23 cellular contexts compared by ENCODE assay signal in genomic region chr5:29795253-29795652, GRCh38.
"Had no signal": no experiment of that assay in that cellular context is flagged by ENCODE, and none has a peak within 500 bp of the region (broad histone marks: within the 10 kb centered on the region; RNA-seq: fewer than 3 reads in every experiment).

No MANE protein-coding gene starts in this region.

- H3K9me3 Mint-ChIP-seq: activated CD4-positive, alpha-beta memory T cell treated with anti-CD3 and anti-CD28 coated beads, Interleukin-2, amount 10 ng/mL, durations not matched to agents 7 days and 5 days; activated naive CD4-positive, alpha-beta T cell treated with anti-CD3 and anti-CD28 coated beads, Interleukin-2, amount 50 U/mL, for 24 hours; activated T-cell treated with anti-CD3 and anti-CD28 coated beads, Interleukin-2, amount 50 U/mL, for 72 hours; type B pancreatic cell had no signal

- H3K27ac ChIP-seq: brain microvascular endothelial cell, esophagus muscularis mucosa, neutrophil, ovary, prostate gland, thoracic aorta, vagina, VCaP had no signal

- H3K9me3 ChIP-seq: esophagus muscularis mucosa, neutrophil, ovary, prostate gland, thoracic aorta, vagina had no signal

- H3K36me3 Mint-ChIP-seq: activated naive CD4-positive, alpha-beta T cell treated with anti-CD3 and anti-CD28 coated beads, Interleukin-2, amount 50 U/mL, for 24 hours; natural killer cell treated with Interleukin-12 subunit alpha and Interleukin-12 subunit beta and Interleukin-15 and Interleukin-18, amount 100 ng/mL, for 72 hours; type B pancreatic cell had no signal

- H3K4me3 ChIP-seq: esophagus muscularis mucosa, ovary, prostate gland, thoracic aorta, vagina had no signal

- H3K4me1 ChIP-seq: esophagus muscularis mucosa, prostate gland, vagina had no signal

- H3K27me3 Mint-ChIP-seq: activated CD4-positive, alpha-beta memory T cell treated with anti-CD3 and anti-CD28 coated beads, Interleukin-2, amount 10 ng/mL, durations not matched to agents 7 days and 5 days; activated CD4-positive, alpha-beta T cell treated with anti-CD3 and anti-CD28 coated beads, Interleukin-2, amount 10 ng/mL, durations not matched to agents 24 days and 14 days; activated naive CD4-positive, alpha-beta T cell treated with anti-CD3 and anti-CD28 coated beads, Interleukin-2, amount 50 U/mL, for 24 hours; natural killer cell treated with Interleukin-12 subunit alpha and Interleukin-12 subunit beta and Interleukin-15 and Interleukin-18, amount 100 ng/mL, for 72 hours; type B pancreatic cell had no signal

- H3K4me1 Mint-ChIP-seq: activated CD4-positive, alpha-beta memory T cell treated with anti-CD3 and anti-CD28 coated beads, Interleukin-2, amount 10 ng/mL, durations not matched to agents 7 days and 5 days; activated CD4-positive, alpha-beta T cell treated with anti-CD3 and anti-CD28 coated beads, Interleukin-2, amount 10 ng/mL, durations not matched to agents 24 days and 14 days; activated naive CD4-positive, alpha-beta T cell treated with anti-CD3 and anti-CD28 coated beads, Interleukin-2, amount 50 U/mL, for 24 hours had no signal

- ATAC-seq: activated CD4-positive, CD25-positive, alpha-beta regulatory T cell treated with anti-CD3 and anti-CD28 coated beads, Interleukin-2, amount 50 U/mL, for 24 hours; activated T-cell treated with anti-CD3 and anti-CD28 coated beads, Interleukin-2, amount 50 U/mL, for 72 hours; natural killer cell treated with Interleukin-12 subunit alpha and Interleukin-12 subunit beta and Interleukin-15 and Interleukin-18, amount 100 ng/mL, for 72 hours had no signal

- H3K27ac Mint-ChIP-seq: activated CD4-positive, alpha-beta memory T cell treated with anti-CD3 and anti-CD28 coated beads, Interleukin-2, amount 10 ng/mL, durations not matched to agents 7 days and 5 days; activated CD4-positive, alpha-beta T cell treated with anti-CD3 and anti-CD28 coated beads, Interleukin-2, amount 10 ng/mL, durations not matched to agents 24 days and 14 days; activated naive CD4-positive, alpha-beta T cell treated with anti-CD3 and anti-CD28 coated beads, Interleukin-2, amount 50 U/mL, for 24 hours; activated T-cell treated with anti-CD3 and anti-CD28 coated beads, Interleukin-2, amount 50 U/mL, for 72 hours; natural killer cell treated with Interleukin-12 subunit alpha and Interleukin-12 subunit beta and Interleukin-15 and Interleukin-18, amount 100 ng/mL, for 72 hours; type B pancreatic cell had no signal

- H3K4me3 Mint-ChIP-seq: activated CD4-positive, alpha-beta memory T cell treated with anti-CD3 and anti-CD28 coated beads, Interleukin-2, amount 10 ng/mL, durations not matched to agents 7 days and 5 days; activated CD4-positive, alpha-beta T cell treated with anti-CD3 and anti-CD28 coated beads, Interleukin-2, amount 10 ng/mL, durations not matched to agents 24 days and 14 days; activated naive CD4-positive, alpha-beta T cell treated with anti-CD3 and anti-CD28 coated beads, Interleukin-2, amount 50 U/mL, for 24 hours; activated T-cell treated with anti-CD3 and anti-CD28 coated beads, Interleukin-2, amount 50 U/mL, for 72 hours; natural killer cell treated with Interleukin-12 subunit alpha and Interleukin-12 subunit beta and Interleukin-15 and Interleukin-18, amount 100 ng/mL, for 72 hours; type B pancreatic cell had no signal

- DNase-seq: activated CD4-positive, alpha-beta memory T cell treated with anti-CD3 and anti-CD28 coated beads, Interleukin-2, amount 10 ng/mL, durations not matched to agents 7 days and 5 days; activated CD4-positive, alpha-beta T cell treated with anti-CD3 and anti-CD28 coated beads, Interleukin-2, amount 10 ng/mL, durations not matched to agents 24 days and 14 days; activated effector memory CD4-positive, alpha-beta T cell treated with anti-CD3 and anti-CD28 coated beads, Interleukin-2, amount 50 U/mL, for 16 hours; activated T-cell treated with anti-CD3 and anti-CD28 coated beads, Interleukin-2, amount 50 U/mL, for 72 hours; aorta; brain microvascular endothelial cell; caudate nucleus; dermis blood vessel endothelial cell; effector CD8-positive, alpha-beta T cell; hippocampal formation; ovary; stimulated activated CD4-positive, alpha-beta T cell treated with anti-CD3 and anti-CD28 coated beads, Interleukin-4, amount 100 ng/mL, for 24 hours; stimulated activated naive CD4-positive, alpha-beta T cell treated with Interleukin-2 at 50 U/mL for 16 hours had no signal

- H3K36me3 ChIP-seq: brain microvascular endothelial cell, esophagus muscularis mucosa, neutrophil, ovary, prostate gland, thoracic aorta, vagina had no signal

- H3K27me3 ChIP-seq: brain microvascular endothelial cell, esophagus muscularis mucosa, neutrophil, ovary, vagina had no signal
